In the genomic region with DNA sequence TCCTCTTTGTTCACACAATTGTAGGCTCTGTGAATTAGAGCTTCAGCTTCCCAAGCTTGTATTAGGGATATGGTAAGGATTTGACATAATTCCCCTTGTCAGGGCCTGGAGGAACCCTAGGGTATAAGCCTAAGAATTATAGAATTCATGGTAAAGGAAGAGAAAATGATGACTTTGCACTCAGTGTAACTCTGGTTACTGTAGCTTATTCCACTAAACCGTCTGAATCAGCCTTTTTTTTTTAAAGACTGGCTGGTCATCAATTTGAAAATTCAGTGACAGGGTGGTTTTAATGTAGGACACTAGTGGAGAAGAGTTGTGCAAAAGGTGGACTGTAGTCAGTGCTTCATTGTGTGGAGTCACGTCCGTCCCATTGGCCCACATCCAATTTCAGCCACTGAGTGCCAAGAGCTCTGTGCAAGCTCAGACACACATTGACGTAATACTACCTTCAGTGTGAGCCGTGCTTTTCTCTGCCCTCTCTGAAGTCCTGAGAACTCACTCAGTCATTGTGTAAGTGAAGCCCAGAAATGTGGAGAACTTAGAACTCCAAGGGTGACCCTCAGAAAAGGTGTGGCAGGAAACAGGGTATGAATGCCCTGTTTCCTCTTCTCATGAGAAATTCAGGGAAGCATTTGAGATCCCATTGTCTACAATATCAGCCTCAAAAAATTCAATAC, we compare ENCODE assay signal across 12 cellular contexts.
DNase-seq lines count a peak whose midpoint lies in the region; ATAC-seq and TF ChIP-seq lines count a peak whose summit lies in the region.
"Had no signal": no experiment of that assay in that cellular context is flagged by ENCODE, and none has a peak within 500 bp of the region (broad histone marks: within the 10 kb centered on the region; RNA-seq: fewer than 3 reads in every experiment).

No MANE protein-coding gene starts in this region.

- peaks cover 0 to 10% of the 10 kb centered on the region in 2 donors for H3K4me1 ChIP-seq in left lung
- H3K4me1 ChIP-seq in thoracic aorta (ENCODE audit: control insufficient read depth in 1 of 2, low read depth in 2 of 2) = no peaks in the 10 kb centered on the region

- H3K4me3 ChIP-seq in left lung (no peak overlapping the region), thoracic aorta (no peak overlapping the region)

- intact Hi-C loops in left lung (cut with DNase I) = no loop called here

- H3K27ac ChIP-seq in left lung = peak overlapping the region; percentile 21 to 49
- no peak overlapping the region for H3K27ac ChIP-seq in thoracic aorta
- H3K27ac ChIP-seq: 22Rv1, WERI-Rb-1 had no signal

- ATAC-seq in left lung = peak; percentile 71
- no peak for ATAC-seq in thoracic aorta (ENCODE audit: insufficient number of reproducible peaks, low FRiP score, low read depth)
- no peak for ATAC-seq in GM18505 (IDR thresholded peaks at IDR 0.05; ENCODE audit: unreplicated experiment)
- ATAC-seq: effector memory CD8-positive, alpha-beta T cell had no signal

- TF ChIP-seq POLR2A in GM18505 (IDR thresholded peaks at IDR 0.05; ENCODE audit: borderline replicate concordance, extremely low read depth, insufficient read depth, insufficient read length) (no peak), erythroblast (IDR thresholded peaks at IDR 0.05; ENCODE audit: low read length) (no peak)

- H3K27me3 ChIP-seq in left lung (no peaks in the 10 kb centered on the region), thoracic aorta (replicated peaks; ENCODE audit: insufficient read depth) (no peaks in the 10 kb centered on the region)

- peak; percentile 1 for DNase-seq in DMS 273 (lab: John Stamatoyannopoulos, UW; ENCODE audit: unreplicated experiment)
- no peak for DNase-seq in DMS 273 treated with DMSO at 0.1 percent for 48 hours (lab: John Stamatoyannopoulos, UW)
- DNase-seq in dermis blood vessel endothelial cell = peak; percentile 99
- DNase-seq in left lung = peak; percentile 48 to 63
- peak; percentile 11 for DNase-seq in thoracic aorta (ENCODE audit: low spot score)
- DNase-seq in erythroblast (lab: John Stamatoyannopoulos, UW) = no peak
- DNase-seq in activated T-cell treated with anti-CD3 and anti-CD28 coated beads, Interleukin-2, amount 50 U/mL, for 48 hours = no peak
- DNase-seq: effector memory CD8-positive, alpha-beta T cell; NK-92 treated with Interleukin-12 subunit alpha and Interleukin-12 subunit beta, amount 100 ng/mL, for 24 hours; WERI-Rb-1 had no signal

- TF ChIP-seq CTCF in left lung (IDR thresholded peaks at IDR 0.05) (no peak), thoracic aorta (IDR thresholded peaks at IDR 0.05) (no peak)

- H3K9me3 ChIP-seq in left lung = no peaks in the 10 kb centered on the region
- H3K9me3 ChIP-seq in thoracic aorta = no peaks in the 10 kb centered on the region

- H3K36me3 ChIP-seq in left lung = no peaks in the 10 kb centered on the region
- no peaks in the 10 kb centered on the region for H3K36me3 ChIP-seq in thoracic aorta
- H3K36me3 ChIP-seq: WERI-Rb-1 had no signal

Comparison
In these comparisons a context has a peak if more than half of its experiments do, and no peak if none do; other contexts are left out.
1. DNase-seq: peak in DMS 273 (single experiment), dermis blood vessel endothelial cell (single experiment), left lung (2 of 2) and thoracic aorta (single experiment); none in DMS 273 treated with DMSO at 0.1 percent for 48 hours (single experiment), erythroblast (0 of 2) and activated T-cell treated with anti-CD3 and anti-CD28 coated beads, Interleukin-2, amount 50 U/mL, for 48 hours (0 of 2).
2. H3K27ac ChIP-seq: peak in left lung (2 of 2); none in thoracic aorta (0 of 2).